Comparison of ENCODE assay signal across 11 cellular contexts in genomic region chr6:81995548-81996289, GRCh38.
DNase-seq lines count a peak whose midpoint lies in the region; TF ChIP-seq lines count a peak whose summit lies in the region.
"Had no signal": no experiment of that assay in that cellular context is flagged by ENCODE, and none has a peak within 500 bp of the region (broad histone marks: within the 10 kb centered on the region; RNA-seq: fewer than 3 reads in every experiment).

No MANE protein-coding gene starts in this region.

- H2AFZ ChIP-seq in smooth muscle cell (ENCODE audit: low read depth), result peak overlapping the region; percentile 75

- peaks cover 33% of the 10 kb centered on the region for H3F3A ChIP-seq in smooth muscle cell (ENCODE audit: low read depth)

- no peak for TF ChIP-seq EP300 in suprapubic skin (IDR thresholded peaks at IDR 0.05)

- peak overlapping the region; percentile 68 for H3K4me2 ChIP-seq in smooth muscle cell

- H3K36me3 ChIP-seq in smooth muscle cell (ENCODE audit: low read depth) (no peaks in the 10 kb centered on the region), suprapubic skin (no peaks in the 10 kb centered on the region)

- TF ChIP-seq CTCF in smooth muscle cell (IDR thresholded peaks at IDR 0.05; ENCODE audit: borderline replicate concordance, insufficient read depth, poor library complexity, severe bottlenecking), result no peak
- no peak for TF ChIP-seq CTCF in suprapubic skin (IDR thresholded peaks at IDR 0.05)

- H3K9me3 ChIP-seq in smooth muscle cell (replicated peaks; ENCODE audit: low read depth) (no peaks in the 10 kb centered on the region), suprapubic skin (no peaks in the 10 kb centered on the region)

- peak overlapping the region; percentile 95 for H3K9ac ChIP-seq in smooth muscle cell (ENCODE audit: low read depth)

- H3K4me1 ChIP-seq in smooth muscle cell (ENCODE audit: low read depth), result peaks cover 26% of the 10 kb centered on the region
- peaks cover 24% of the 10 kb centered on the region for H3K4me1 ChIP-seq in suprapubic skin

- H3K4me3 ChIP-seq in smooth muscle cell (no peak overlapping the region), suprapubic skin (no peak overlapping the region)

- peak overlapping the region; percentile 96 for H3K27ac ChIP-seq in epithelial cell of prostate
- peak overlapping the region; percentile 100 for H3K27ac ChIP-seq in smooth muscle cell (ENCODE audit: low read depth)
- no peak overlapping the region for H3K27ac ChIP-seq in suprapubic skin
- H3K27ac ChIP-seq: 22Rv1 had no signal

- no peaks in the 10 kb centered on the region for H3K79me2 ChIP-seq in smooth muscle cell (ENCODE audit: low read depth)

- WGBS in smooth muscle cell (ENCODE audit: low lambda C conversion rate), result 81% methylated on average over 1 of the region's 1 CpG
- 36% methylated on average over 1 of the region's 1 CpG for WGBS in suprapubic skin

- no peak for TF ChIP-seq POLR2A in suprapubic skin (IDR thresholded peaks at IDR 0.05)

- DNase-seq in NCI-H1092 treated with DMSO at 0.1 percent for 48 hours (lab: John Stamatoyannopoulos, UW) (peak; percentile 18), NCI-H1092 (lab: John Stamatoyannopoulos, UW) (no peak), OCI-M1 (lab: John Stamatoyannopoulos, UW) (peak; percentile 28), epithelial cell of prostate (ENCODE audit: low read depth, low spot score) (no peak), smooth muscle cell (lab: John Stamatoyannopoulos, UW; ENCODE audit: unreplicated experiment) (no peak), globus pallidus (ENCODE audit: low spot score) (no peak), suprapubic skin (ENCODE audit: low spot score in 2 of 2) (no peak)
- no peak for DNase-seq in activated CD4-positive, CD25-positive, alpha-beta regulatory T cell treated with anti-CD3 and anti-CD28 coated beads, Interleukin-2, amount 50 U/mL, for 72 hours
- DNase-seq: caudate nucleus, GF-D8 had no signal

- H3K27me3 ChIP-seq in smooth muscle cell (ENCODE audit: low read depth) (no peaks in the 10 kb centered on the region), suprapubic skin (no peaks in the 10 kb centered on the region)

- no peaks in the 10 kb centered on the region for H4K20me1 ChIP-seq in smooth muscle cell (ENCODE audit: low read depth)

Comparison
In these comparisons a context has a peak if more than half of its experiments do, and no peak if none do; other contexts are left out.
1. DNase-seq: peak in NCI-H1092 treated with DMSO at 0.1 percent for 48 hours (single experiment) and OCI-M1 (single experiment); none in NCI-H1092 (single experiment), epithelial cell of prostate (single experiment), smooth muscle cell (single experiment), globus pallidus (single experiment), suprapubic skin (0 of 2) and activated CD4-positive, CD25-positive, alpha-beta regulatory T cell treated with anti-CD3 and anti-CD28 coated beads, Interleukin-2, amount 50 U/mL, for 72 hours (single experiment).